ENCODE assay signal across 17 cellular contexts in genomic region chr17:65514541-65514940, GRCh38. TPM values are rescaled to one million over a fixed set of nuclear protein-coding genes. Genes with fewer than 3 reads are reported as not detected.
A peak's percentile ranks its signal among the peaks of the same experiment; 100 is the strongest.
DNase-seq lines count a peak whose midpoint lies in the region; ATAC-seq, FAIRE-seq and TF ChIP-seq lines count a peak whose summit lies in the region.
"Had no signal": no experiment of that assay in that cellular context is flagged by ENCODE, and none has a peak within 500 bp of the region (broad histone marks: within the 10 kb centered on the region; RNA-seq: fewer than 3 reads in every experiment).

No MANE protein-coding gene starts in this region.

- ATAC-seq in HG02798 (IDR thresholded peaks at IDR 0.05; ENCODE audit: poor library complexity, unreplicated experiment): no peak
- ATAC-seq in HG02588 (IDR thresholded peaks at IDR 0.05; ENCODE audit: unreplicated experiment): no peak
- ATAC-seq in GM21423 (IDR thresholded peaks at IDR 0.05; ENCODE audit: unreplicated experiment): no peak
- ATAC-seq: body of pancreas; effector memory CD8-positive, alpha-beta T cell; left ventricle myocardium superior; stimulated activated memory B cell treated with anti-CD40 and anti-IgM and Interleukin-4, amounts not matched to agents 10 μg/mL and 1 μg/mL and 100 μg/mL, for 72 hours had no signal

- H3K36me3 ChIP-seq in bronchial epithelial cell (ENCODE audit: control insufficient read depth, insufficient read depth, low read length): no peaks in the 10 kb centered on the region
- H3K36me3 ChIP-seq: pancreas had no signal

- H3K4me3 ChIP-seq in bronchial epithelial cell (ENCODE audit: low read depth, low read length): no peak overlapping the region
- H3K4me3 ChIP-seq: body of pancreas, pancreas had no signal

- FAIRE-seq in bronchial epithelial cell (lab: Jason Lieb, UNC): no peak
- FAIRE-seq: pancreas, TTC549 had no signal

- TF ChIP-seq CTCF in bronchial epithelial cell (IDR thresholded peaks at IDR 0.05; ENCODE audit: insufficient read depth, low read length, severe bottlenecking): no peak

- H3K27me3 ChIP-seq in bronchial epithelial cell (ENCODE audit: control insufficient read depth, insufficient read depth, low read length): no peaks in the 10 kb centered on the region
- H3K27me3 ChIP-seq: body of pancreas, pancreas had no signal

- DNase-seq in AG20443 (ENCODE audit: low spot score) (peak; percentile 88), HCEC 1CT (peak; percentile 11), bronchial epithelial cell (ENCODE audit: low read depth) (peak; percentile 9), occipital lobe (lab: John Stamatoyannopoulos, UW) (peak; percentile 23), GOT3 (lab: John Stamatoyannopoulos, UW) (no peak)
- DNase-seq: body of pancreas; CD4-positive, CD25-positive, alpha-beta regulatory T cell; effector memory CD8-positive, alpha-beta T cell; left ventricle myocardium superior; NCI-H446 treated with DMSO at 0.1 percent for 48 hours; pancreas; Right ventricle myocardium superior had no signal

RNA-seq across cellular contexts. Expression of gene AXIN2, which starts 46.9 kb away (rescaled TPM):
- total RNA-seq in bronchial epithelial cell (under 0.01 TPM in 1 of 2 replicates, not detected in the other), occipital lobe (33.1 TPM)

Comparison
In these comparisons a context has a peak if more than half of its experiments do, and no peak if none do; other contexts are left out.
1. RNA of gene AXIN2, which starts 46.9 kb away (total RNA-seq): 33.1 TPM in occipital lobe (single experiment); under 0.01 TPM in bronchial epithelial cell; every median in the first group is over 10 times any median in the second.